Comparison of ENCODE assay signal across 16 cellular contexts in genomic region chr1:203346060-203346754, GRCh38. TPM values are rescaled to one million over a fixed set of nuclear protein-coding genes. Genes with fewer than 3 reads are reported as not detected.
DNase-seq lines count a peak whose midpoint lies in the region; ATAC-seq and TF ChIP-seq lines count a peak whose summit lies in the region.
"Had no signal": no experiment of that assay in that cellular context is flagged by ENCODE, and none has a peak within 500 bp of the region (broad histone marks: within the 10 kb centered on the region; RNA-seq: fewer than 3 reads in every experiment).

No MANE protein-coding gene starts in this region.

- H4K20me1 ChIP-seq in PC-9 (ENCODE audit: insufficient read depth): no peaks in the 10 kb centered on the region

- H3K4me3 ChIP-seq in A673 (ENCODE audit: low read depth, low read length, poor library complexity, severe bottlenecking): no peak overlapping the region
- no peak overlapping the region for H3K4me3 ChIP-seq in PC-9
- H3K4me3 ChIP-seq in left lung: no peak overlapping the region
- H3K4me3 ChIP-seq: psoas muscle, transverse colon had no signal

- H3K27ac ChIP-seq in A673 (ENCODE audit: low read depth, low read length, poor library complexity, severe bottlenecking) (no peak overlapping the region), PC-9 (no peak overlapping the region), left lung (no peak overlapping the region)
- H3K27ac ChIP-seq: KMS-11, psoas muscle had no signal

- BruUV-seq in A673 (replicated peaks; lab: Mats Ljungman, UMichigan) (no TSS peak), PC-9 (replicated peaks; lab: Mats Ljungman, UMichigan) (no TSS peak)

- TF ChIP-seq CTCF in A673 (conservative IDR thresholded peaks at IDR 0.05; ENCODE audit: low read depth, low read length): no peak
- TF ChIP-seq CTCF in GM12872 (IDR thresholded peaks at IDR 0.05; ENCODE audit: insufficient read depth, low read depth, low read length): peak; percentile 19; the same call in 1 of the 3 replicates
- TF ChIP-seq CTCF in PC-9 (conservative IDR thresholded peaks at IDR 0.05): peak; percentile 23; the same call in 1 of the 2 replicates
- TF ChIP-seq CTCF in left lung (IDR thresholded peaks at IDR 0.05): no peak

- POLR2A ChIA-PET in A673 (lab: Charles Lee; ENCODE audit: low non-redundant PET): no interaction called here
- POLR2A ChIA-PET in PC-9 (lab: Charles Lee; ENCODE audit: unreplicated experiment): no interaction called here

- H3K27me3 ChIP-seq in A673 (replicated peaks; ENCODE audit: insufficient read depth, low read depth, low read length, poor library complexity) (no peaks in the 10 kb centered on the region), PC-9 (ENCODE audit: insufficient read depth, low read depth) (peaks cover 75% of the 10 kb centered on the region), left lung (peaks cover 0 to 12% of the 10 kb centered on the region in 2 donors)
- H3K27me3 ChIP-seq: transverse colon had no signal

- intact Hi-C loops in A673 (cut with micrococcal nuclease; ENCODE audit: unreplicated experiment) (no loop called here), PC-9 (cut with micrococcal nuclease; ENCODE audit: unreplicated experiment) (no loop called here), left lung (cut with DNase I) (no loop called here)

- H3K9me3 ChIP-seq in A673 (ENCODE audit: low read depth, low read length, poor library complexity, severe bottlenecking): no peaks in the 10 kb centered on the region
- H3K9me3 ChIP-seq in PC-9 (ENCODE audit: insufficient read depth, low read depth): no peaks in the 10 kb centered on the region
- H3K9me3 ChIP-seq in left lung: no peaks in the 10 kb centered on the region
- H3K9me3 ChIP-seq: psoas muscle, transverse colon had no signal

- no peak overlapping the region for H3K4me2 ChIP-seq in PC-9
- H3K4me2 ChIP-seq: KMS-11 had no signal

- H3K9me2 ChIP-seq in PC-9 (ENCODE audit: insufficient read depth): no peaks in the 10 kb centered on the region

- H2AFZ ChIP-seq in PC-9: no peak overlapping the region

- H3K36me3 ChIP-seq in A673 (ENCODE audit: insufficient read depth, low read length, poor library complexity, severe bottlenecking) (no peaks in the 10 kb centered on the region), PC-9 (ENCODE audit: low read depth) (no peaks in the 10 kb centered on the region), left lung (no peaks in the 10 kb centered on the region)
- H3K36me3 ChIP-seq: transverse colon had no signal

- DNase-seq in A673 (ENCODE audit: low spot score) (peak; percentile 34), PC-9 (no peak), left kidney (ENCODE audit: low read depth, low spot score) (peak; percentile 71), NOMO-1 treated with dmso at 0.1 percent for 144 hours (lab: John Stamatoyannopoulos, UW; ENCODE audit: unreplicated experiment) (no peak), left lung (no peak), CD1c-positive myeloid dendritic cell (ENCODE audit: extremely low spot score) (no peak), anterior cingulate cortex (lab: John Stamatoyannopoulos, UW) (no peak)
- DNase-seq: activated CD8-positive, alpha-beta memory T cell treated with anti-CD3 and anti-CD28 coated beads for 24 hours; activated naive CD8-positive, alpha-beta T cell treated with anti-CD3 and anti-CD28 coated beads, Interleukin-2, amount 10 ng/mL, durations not matched to agents 7 days and 5 days; C1 segment of cervical spinal cord; head of caudate nucleus; psoas muscle; T-helper 2 cell; transverse colon had no signal

- ATAC-seq in left lung: no peak
- ATAC-seq: psoas muscle had no signal

- H3K4me1 ChIP-seq in A673 (ENCODE audit: insufficient read depth, low read length, poor library complexity, severe bottlenecking) (no peaks in the 10 kb centered on the region), PC-9 (replicated peaks; ENCODE audit: insufficient read depth) (no peaks in the 10 kb centered on the region), left lung (peaks cover 2 to 17% of the 10 kb centered on the region in 2 donors)
- H3K4me1 ChIP-seq: psoas muscle had no signal

- CTCF ChIA-PET in A673 (lab: Charles Lee) (interaction anchor here (1.2 to 1.3 kb wide), 2 partner anchors 12 to 79 kb away, joined by 4 to 5 read pairs; no protein-coding TSS in a partner anchor), PC-9 (lab: Charles Lee) (interaction anchor here (0.6 to 0.7 kb wide), 2 partner anchors 129 to 379 kb away, joined by 3 to 5 read pairs; partner anchors contain the start of gene PRELP)

- no peaks in the 10 kb centered on the region for H3K79me2 ChIP-seq in PC-9 (ENCODE audit: low read depth)

- H3F3A ChIP-seq in PC-9 (ENCODE audit: insufficient read depth, low read depth): no peaks in the 10 kb centered on the region

RNA-seq across cellular contexts. Expression of gene FMOD, which starts 4.7 kb away (rescaled TPM):
- total RNA-seq in A673 (2021) (0.35 and 0.69 TPM in 2 replicates), PC-9 (2021) (not detected in 2 replicates), left lung (10 to 100 TPM; 36.6 to 59.8 TPM)
- total RNA-seq: activated naive CD8-positive, alpha-beta T cell treated with anti-CD3 and anti-CD28 coated beads, Interleukin-2, amount 10 ng/mL, durations not matched to agents 7 days and 5 days had no signal

RNA-seq across cellular contexts. Expression of gene BTG2, which starts 40.9 kb away (rescaled TPM):
- 8.5 and 9.3 TPM in 2 replicates for total RNA-seq in A673 (2021)
- 11.1 and 13.8 TPM in 2 replicates for total RNA-seq in PC-9 (2021)
- 10 to 100 TPM; 56.2 to 84.8 TPM for total RNA-seq in left lung

Comparison
In these comparisons a context has a peak if more than half of its experiments do, and no peak if none do; other contexts are left out.
1. DNase-seq: peak in A673 (single experiment) and left kidney (single experiment); none in PC-9 (0 of 2), NOMO-1 treated with dmso at 0.1 percent for 144 hours (single experiment), left lung (0 of 2), CD1c-positive myeloid dendritic cell (single experiment) and anterior cingulate cortex (0 of 58).
2. CTCF ChIP-seq: peak in GM12872 (single experiment) and PC-9 (single experiment); none in A673 (single experiment) and left lung (0 of 2).
3. RNA of gene FMOD, which starts 4.7 kb away (total RNA-seq): 36.6 to 59.8 TPM in left lung; 0.35 to 0.69 TPM in A673 and not detected in PC-9; every median in the first group is over 10 times any median in the second.